In the genomic region with DNA sequence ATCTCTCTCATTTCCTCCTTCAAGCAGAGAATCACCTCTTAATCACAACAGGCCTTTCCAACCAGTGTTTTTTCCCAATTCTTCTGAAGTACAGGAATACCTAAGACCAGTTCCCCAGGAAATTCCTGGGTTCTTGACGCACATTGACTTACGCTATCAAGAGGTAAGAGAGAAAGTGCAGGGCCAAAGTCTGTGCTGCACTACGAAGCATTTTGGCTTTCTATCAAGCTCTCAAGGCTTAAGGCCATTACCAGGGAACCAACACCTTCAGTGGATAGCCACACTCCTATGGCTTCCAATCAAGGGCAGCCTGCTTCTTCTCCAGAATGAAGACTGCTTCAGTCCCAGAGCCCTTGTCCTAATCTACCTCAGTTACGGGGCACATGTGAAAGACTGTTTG, we compare ENCODE assay signal across 17 cellular contexts. TPM values are rescaled to one million over a fixed set of nuclear protein-coding genes. Genes with fewer than 3 reads are reported as not detected.
DNase-seq lines count a peak whose midpoint lies in the region; ATAC-seq, FAIRE-seq and TF ChIP-seq lines count a peak whose summit lies in the region.
"Had no signal": no experiment of that assay in that cellular context is flagged by ENCODE, and none has a peak within 500 bp of the region (broad histone marks: within the 10 kb centered on the region; RNA-seq: fewer than 3 reads in every experiment).

No MANE protein-coding gene starts in this region.

- H3K14ac ChIP-seq in IMR-90 (replicated peaks; ENCODE audit: low read depth, low read length): no peak overlapping the region
- H3K14ac ChIP-seq in H1 (ENCODE audit: insufficient read length): no peak overlapping the region

- H2BK5ac ChIP-seq in IMR-90 (ENCODE audit: low read depth, low read length, poor library complexity, severe bottlenecking) (no peak overlapping the region), H1 (ENCODE audit: low read depth, low read length) (no peak overlapping the region)

- H3K4me1 ChIP-seq in IMR-90 (ENCODE audit: control insufficient read depth, insufficient read depth, low read length) (no peaks in the 10 kb centered on the region), H1 (replicated peaks in 1 of 4; ENCODE audit: control insufficient read depth in 3 of 4, insufficient read depth in 4 of 4, low read length in 3 of 4) (no peaks in the 10 kb centered on the region), mucosa of rectum (ENCODE audit: control insufficient read depth in 2 of 2, insufficient read depth in 2 of 2, low read length in 2 of 2) (peaks cover 12 to 40% of the 10 kb centered on the region in 2 donors), upper lobe of right lung (no peaks in the 10 kb centered on the region)

- H3K23ac ChIP-seq in IMR-90 (ENCODE audit: low read depth, low read length) (no peak overlapping the region), H1 (ENCODE audit: insufficient read length) (no peak overlapping the region)

- H4K91ac ChIP-seq in IMR-90 (ENCODE audit: insufficient read depth, low read depth, low read length) (no peak overlapping the region), H1 (replicated peaks; ENCODE audit: insufficient read length, low read length) (no peak overlapping the region)

- no peak overlapping the region for H3K27ac ChIP-seq in IMR-90 (ENCODE audit: insufficient read depth, low read length)
- H3K27ac ChIP-seq in H1 (ENCODE audit: low read depth, low read length): no peak overlapping the region
- peak overlapping the region; percentile 52 to 80 for H3K27ac ChIP-seq in mucosa of rectum (ENCODE audit: low read depth in 2 of 2, low read length in 2 of 2)
- H3K27ac ChIP-seq in upper lobe of right lung: no peak overlapping the region
- H3K27ac ChIP-seq: BLaER1 treated with 17β-estradiol and CSF1 and Interleukin-3, amounts not matched to agents 10 nM and 100 nM; HL-60 had no signal

- dilution Hi-C loops in IMR-90 (cut with HindIII; ENCODE audit: low sequenced_read_pairs, unreplicated experiment): no loop called here

- no peak for TF ChIP-seq RAD21 in IMR-90 (IDR thresholded peaks at IDR 0.05; ENCODE audit: low read length)
- no peak for TF ChIP-seq RAD21 in H1 (IDR thresholded peaks at IDR 0.05 in 1 of 2, conservative IDR thresholded peaks at IDR 0.05 in 1 of 2; ENCODE audit: low read depth in 2 of 2, low read length in 2 of 2)

- DNase-seq in IMR-90 (no peak), H1 (ENCODE audit: low read depth in 1 of 2, low spot score in 2 of 2) (no peak), upper lobe of right lung (no peak), iPS-NIHi7 (ENCODE audit: extremely low spot score) (no peak), GM10266 (ENCODE audit: extremely low spot score) (no peak)
- DNase-seq: 8988T; CD4-positive, CD25-positive, alpha-beta regulatory T cell; DMS53; GF-D8; KBM-7 had no signal

- H3K79me2 ChIP-seq in H1 (ENCODE audit: control insufficient read depth in 1 of 2, insufficient read depth in 2 of 2, low read length in 2 of 2): no peaks in the 10 kb centered on the region

- no peak overlapping the region for H4K8ac ChIP-seq in IMR-90 (ENCODE audit: low read depth in 2 of 2, low read length in 2 of 2)
- no peak overlapping the region for H4K8ac ChIP-seq in H1 (ENCODE audit: extremely low read depth, insufficient read depth, low read length)

- TF ChIP-seq CTCF in IMR-90 (conservative IDR thresholded peaks at IDR 0.05; ENCODE audit: low read depth, low read length): no peak
- no peak for TF ChIP-seq CTCF in H1 (IDR thresholded peaks at IDR 0.05; ENCODE audit: control extremely low read depth in 1 of 3, insufficient read depth in 1 of 3, low read depth in 1 of 3, low read length in 3 of 3)
- TF ChIP-seq CTCF in upper lobe of right lung (IDR thresholded peaks at IDR 0.05): no peak
- TF ChIP-seq CTCF in GM10266 (IDR thresholded peaks at IDR 0.05; ENCODE audit: control insufficient read depth, insufficient read depth, low read depth, missing control alignments): no peak

- no peaks in the 10 kb centered on the region for H4K20me1 ChIP-seq in IMR-90 (ENCODE audit: insufficient read depth, low read length)
- no peaks in the 10 kb centered on the region for H4K20me1 ChIP-seq in H1 (replicated peaks in 1 of 2; ENCODE audit: control insufficient read depth in 1 of 2, insufficient read depth in 2 of 2, low read length in 2 of 2)
- H4K20me1 ChIP-seq: BLaER1 treated with 17β-estradiol and CSF1 and Interleukin-3, amounts not matched to agents 10 nM and 100 nM had no signal

- H3K9me3 ChIP-seq in IMR-90 (ENCODE audit: control insufficient read depth, insufficient read depth, low read length) (no peaks in the 10 kb centered on the region), H1 (ENCODE audit: insufficient read depth in 2 of 2, low read depth in 1 of 2, low read length in 1 of 2) (no peaks in the 10 kb centered on the region), mucosa of rectum (ENCODE audit: control insufficient read depth in 2 of 2, low read length in 2 of 2) (no peaks in the 10 kb centered on the region), upper lobe of right lung (no peaks in the 10 kb centered on the region)
- H3K9me3 ChIP-seq: BLaER1 treated with 17β-estradiol and CSF1 and Interleukin-3, amounts not matched to agents 10 nM and 100 nM had no signal

- H3K4ac ChIP-seq in IMR-90 (ENCODE audit: low read depth, low read length) (no peak overlapping the region), H1 (replicated peaks; ENCODE audit: insufficient read length, low read depth, low read length) (no peak overlapping the region)

- H3K79me1 ChIP-seq in IMR-90 (ENCODE audit: low read depth in 1 of 2, low read length in 2 of 2) (no peaks in the 10 kb centered on the region), H1 (ENCODE audit: low read depth, low read length) (no peaks in the 10 kb centered on the region)

- H3K4me2 ChIP-seq in IMR-90 (ENCODE audit: low read depth, low read length): no peak overlapping the region
- H3K4me2 ChIP-seq in H1 (ENCODE audit: insufficient read depth in 1 of 2, low read depth in 2 of 2, low read length in 2 of 2): no peak overlapping the region
- H3K4me2 ChIP-seq: BLaER1 treated with 17β-estradiol and CSF1 and Interleukin-3, amounts not matched to agents 10 nM and 100 nM had no signal

- no TSS peak for BruUV-seq in IMR-90 (replicated peaks; lab: Mats Ljungman, UMichigan)

- H3K4me3 ChIP-seq in IMR-90 (ENCODE audit: insufficient read depth, low read depth, low read length) (no peak overlapping the region), H1 (ENCODE audit: extremely low read depth in 1 of 4, insufficient read depth in 2 of 4, low read depth in 3 of 4, low read length in 4 of 4) (no peak overlapping the region), mucosa of rectum (ENCODE audit: low read length in 2 of 2) (peak overlapping the region; percentile 1 to 10), upper lobe of right lung (no peak overlapping the region)
- H3K4me3 ChIP-seq: BLaER1 treated with 17β-estradiol and CSF1 and Interleukin-3, amounts not matched to agents 10 nM and 100 nM had no signal

- H2AK5ac ChIP-seq in IMR-90 (ENCODE audit: low read depth, low read length): no peak overlapping the region
- H2AK5ac ChIP-seq in H1 (ENCODE audit: low read depth, low read length): no peak overlapping the region

- in situ Hi-C loops in IMR-90 (cut with MboI; ENCODE audit: low sequenced_read_pairs): no loop called here

- H3K9ac ChIP-seq in IMR-90 (ENCODE audit: low read depth, low read length) (no peak overlapping the region), H1 (replicated peaks in 1 of 4; ENCODE audit: extremely low read depth in 1 of 4, low read depth in 3 of 4, low read length in 3 of 4) (no peak overlapping the region), mucosa of rectum (ENCODE audit: low read depth in 1 of 2, low read length in 2 of 2) (no peak overlapping the region)
- H3K9ac ChIP-seq: BLaER1 treated with 17β-estradiol and CSF1 and Interleukin-3, amounts not matched to agents 10 nM and 100 nM had no signal

- TF ChIP-seq POLR2A in IMR-90 (IDR thresholded peaks at IDR 0.05; ENCODE audit: low read depth, low read length): no peak
- TF ChIP-seq POLR2A in H1 (IDR thresholded peaks at IDR 0.05; ENCODE audit: control extremely low read depth in 1 of 2, low read depth in 2 of 2, low read length in 2 of 2): no peak

- H3K56ac ChIP-seq in IMR-90 (ENCODE audit: extremely low read depth, insufficient read depth, low read length) (no peak overlapping the region), H1 (replicated peaks; ENCODE audit: insufficient read length, low read depth, low read length) (no peak overlapping the region)

- no peak for FAIRE-seq in H1 (lab: Jason Lieb, UNC)
- FAIRE-seq: GM18507, H54 had no signal

- H2BK15ac ChIP-seq in IMR-90 (ENCODE audit: low read depth, low read length) (no peak overlapping the region), H1 (ENCODE audit: low read length) (no peak overlapping the region)

- WGBS in IMR-90 (ENCODE audit: extremely low coverage in 2 of 2, insufficient read length in 1 of 2), 2 experiments: 100% methylated on average over 1 of the region's 4 CpGs; no CpG with 5 or more reads in 1 of the 2 experiments
- WGBS in H1 (ENCODE audit: extremely low coverage in 1 of 2, insufficient coverage in 1 of 2, insufficient read length in 1 of 2, insufficient replicate concordance in 2 of 2, low coverage in 1 of 2, low lambda C conversion rate in 2 of 2, missing lambda C conversion rate in 1 of 2), 2 experiments: 96% methylated on average over 4 of the region's 4 CpGs; no CpG with 5 or more reads in 1 of the 2 experiments

- H4K5ac ChIP-seq in IMR-90 (ENCODE audit: low read depth, low read length): no peak overlapping the region
- H4K5ac ChIP-seq in H1 (ENCODE audit: insufficient read length, low read depth, low read length): no peak overlapping the region

- TF ChIP-seq EP300 in H1 (IDR thresholded peaks at IDR 0.05; ENCODE audit: borderline replicate concordance in 1 of 2, low read depth in 2 of 2, low read length in 2 of 2): no peak

- no peaks in the 10 kb centered on the region for H3K23me2 ChIP-seq in H1 (ENCODE audit: low read depth, low read length)

- H3K18ac ChIP-seq in IMR-90 (ENCODE audit: low read depth, low read length): no peak overlapping the region
- no peak overlapping the region for H3K18ac ChIP-seq in H1 (ENCODE audit: extremely low read depth, low read length)

- H2AFZ ChIP-seq in IMR-90 (replicated peaks; ENCODE audit: low read length, poor library complexity) (peak overlapping the region; percentile 26), H1 (ENCODE audit: low read length) (peak overlapping the region; percentile 78)

- H2AK9ac ChIP-seq in IMR-90 (replicated peaks; ENCODE audit: low read depth, low read length, poor library complexity): no peak overlapping the region

- no peak overlapping the region for H2BK20ac ChIP-seq in IMR-90 (ENCODE audit: low read depth, low read length)
- no peak overlapping the region for H2BK20ac ChIP-seq in H1 (ENCODE audit: low read length)

- CTCF ChIA-PET in IMR-90 (lab: Yijun Ruan, JAX) (no interaction called here), H1 (lab: Charles Lee; ENCODE audit: partially characterized antibody) (no interaction called here)

- POLR2A ChIA-PET in IMR-90 (lab: Charles Lee; ENCODE audit: unreplicated experiment) (no interaction called here), H1 (lab: Charles Lee; ENCODE audit: partially characterized antibody) (no interaction called here)

- no peaks in the 10 kb centered on the region for H3K27me3 ChIP-seq in IMR-90 (ENCODE audit: control insufficient read depth, insufficient read depth, low read length)
- no peaks in the 10 kb centered on the region for H3K27me3 ChIP-seq in H1 (replicated peaks in 1 of 4; ENCODE audit: control insufficient read depth in 3 of 4, extremely low read depth in 1 of 4, insufficient read depth in 3 of 4, low read length in 3 of 4)
- no peaks in the 10 kb centered on the region for H3K27me3 ChIP-seq in mucosa of rectum (ENCODE audit: control insufficient read depth in 2 of 2, insufficient read depth in 2 of 2, low read length in 2 of 2)
- no peaks in the 10 kb centered on the region for H3K27me3 ChIP-seq in upper lobe of right lung
- H3K27me3 ChIP-seq: BLaER1 treated with 17β-estradiol and CSF1 and Interleukin-3, amounts not matched to agents 10 nM and 100 nM had no signal

- H3K36me3 ChIP-seq in IMR-90 (ENCODE audit: control insufficient read depth, insufficient read depth, low read length) (no peaks in the 10 kb centered on the region), H1 (ENCODE audit: control insufficient read depth in 2 of 4, insufficient read depth in 4 of 4, low read length in 3 of 4) (no peaks in the 10 kb centered on the region), mucosa of rectum (ENCODE audit: control insufficient read depth in 2 of 2, insufficient read depth in 2 of 2, low read length in 2 of 2) (no peaks in the 10 kb centered on the region), upper lobe of right lung (no peaks in the 10 kb centered on the region)
- H3K36me3 ChIP-seq: BLaER1 treated with 17β-estradiol and CSF1 and Interleukin-3, amounts not matched to agents 10 nM and 100 nM had no signal

- intact Hi-C loops in IMR-90 (cut with micrococcal nuclease) (no loop called here), upper lobe of right lung (cut with DNase I) (no loop called here)

- no peak overlapping the region for H2BK12ac ChIP-seq in H1 (ENCODE audit: low read depth, low read length)

- no peaks in the 10 kb centered on the region for H3K9me1 ChIP-seq in IMR-90 (ENCODE audit: insufficient read depth, low read length)

- H2BK120ac ChIP-seq in IMR-90 (ENCODE audit: low read depth, low read length): no peak overlapping the region
- H2BK120ac ChIP-seq in H1 (replicated peaks; ENCODE audit: low read depth, low read length): no peak overlapping the region

- ATAC-seq in IMR-90 (ENCODE audit: low read depth): no peak
- ATAC-seq in upper lobe of right lung: peak; percentile 20
- no peak for ATAC-seq in GM18498 (IDR thresholded peaks at IDR 0.05; ENCODE audit: unreplicated experiment)
- ATAC-seq: HCT116 had no signal

RNA-seq across cellular contexts. Expression of gene SEMA6D, which starts 11.7 kb away (rescaled TPM):
- total RNA-seq in IMR-90 (2012; rRNA removed) (17.4 and 18.3 TPM in 2 replicates), upper lobe of right lung (8.0 TPM)
- polyA plus RNA-seq in IMR-90 (2012; rRNA removed) (12.6 and 13.1 TPM in 2 replicates), H1 (2011; rRNA removed) (2.5 and 3.8 TPM in 2 replicates)
- polyA plus RNA-seq in IMR-90 (2012; cell fraction: cytosol; rRNA removed): 2.2 and 4.9 TPM in 2 replicates
- polyA plus RNA-seq in IMR-90 (2012; cell fraction: nucleus; rRNA removed; ENCODE audit: low replicate concordance): 9.6 and 42.5 TPM in 2 replicates
- 2.2 and 3.7 TPM in 2 replicates for total RNA-seq in H1 (2021; fragmentation: NEBNext Ultra II Directional; extraction: Animal tissue kit (Norgen Biotek cat#: 25700))
- polyA plus RNA-seq in H1 (2011; cell fraction: cytosol; rRNA removed): 4.4 TPM
- polyA plus RNA-seq in H1 (2011; cell fraction: nucleus; rRNA removed): 4.8 TPM
- 1.7 to 3.8 TPM (median 3.2 TPM) in 4 replicates for polyA plus RNA-seq in H1 (2012, experiment 1 of 2)
- 0.22 TPM for polyA plus RNA-seq in H1 (2012, experiment 2 of 2)
- polyA plus RNA-seq in H1 (2013, experiment 1 of 2): 1.0 TPM
- 0.68 TPM for polyA plus RNA-seq in H1 (2013, experiment 2 of 2)
- polyA minus RNA-seq in H1 (2011; rRNA and poly(A)+ RNA removed): 12.7 and 23.9 TPM in 2 replicates
- 6.4 TPM for polyA minus RNA-seq in H1 (2011; cell fraction: cytosol; rRNA and poly(A)+ RNA removed)
- polyA minus RNA-seq in H1 (2011; cell fraction: nucleus; rRNA and poly(A)+ RNA removed): 13.2 TPM
- total RNA-seq: CD4-positive, CD25-positive, alpha-beta regulatory T cell had no signal
- polyA plus RNA-seq: CD4-positive, CD25-positive, alpha-beta regulatory T cell had no signal

Comparison
In these comparisons a context has a peak if more than half of its experiments do, and no peak if none do; other contexts are left out.
1. H3K27ac ChIP-seq: peak in mucosa of rectum (2 of 2); none in IMR-90 (single experiment), H1 (single experiment) and upper lobe of right lung (single experiment).
2. H3K4me3 ChIP-seq: peak in mucosa of rectum (2 of 2); none in IMR-90 (single experiment), H1 (0 of 4) and upper lobe of right lung (single experiment).